In genomic region chr4:75687125-75687524, GRCh38 we compare ENCODE assay signal across 9 cellular contexts. TPM values are rescaled to one million over a fixed set of nuclear protein-coding genes. Genes with fewer than 3 reads are reported as not detected.
DNase-seq lines count a peak whose midpoint lies in the region; ATAC-seq, FAIRE-seq and TF ChIP-seq lines count a peak whose summit lies in the region.
"Not testable (repeated sequence)": the region's sequence is repeated elsewhere in the genome, so short reads cannot be mapped to it uniquely, and the experiment has no call there.
"Had no signal": no experiment of that assay in that cellular context is flagged by ENCODE, and none has a peak within 500 bp of the region (broad histone marks: within the 10 kb centered on the region; RNA-seq: fewer than 3 reads in every experiment).

No MANE protein-coding gene starts in this region.

- CTCF ChIA-PET in CD8-positive, alpha-beta memory T cell (lab: Charles Lee); K562 (lab: Yijun Ruan, JAX; ENCODE audit: low intra/inter-chr PET ratio); naive thymus-derived CD4-positive, alpha-beta T cell (lab: Charles Lee): not testable (repeated sequence)

- BruUV-seq in K562 (replicated peaks; lab: Mats Ljungman, UMichigan), result not testable (repeated sequence)

- not testable (repeated sequence) for H3K27me3 Mint-ChIP-seq in CD8-positive, alpha-beta memory T cell; T-helper 17 cell; activated naive CD4-positive, alpha-beta T cell treated with anti-CD3 and anti-CD28 coated beads, Interleukin-2, amount 50 U/mL, for 24 hours; naive thymus-derived CD4-positive, alpha-beta T cell

- not testable (repeated sequence) for H3K27ac ChIP-seq in BLaER1; CD8-positive, alpha-beta memory T cell (ENCODE audit: low read depth, low read length); K562 (ENCODE audit: extremely low read depth, low read depth, low read length); naive thymus-derived CD4-positive, alpha-beta T cell (ENCODE audit: low read depth, low read length)
- H3K27ac ChIP-seq in gastrocnemius medialis, result peak overlapping the region; percentile 84 to 91 (median 88)

- H3K27me3 ChIP-seq in BLaER1; CD8-positive, alpha-beta memory T cell (ENCODE audit: insufficient read depth, low read length, poor library complexity, severe bottlenecking); K562 (ENCODE audit: control insufficient read depth in 2 of 2, insufficient read depth in 2 of 2, low read length in 2 of 2); naive thymus-derived CD4-positive, alpha-beta T cell (ENCODE audit: control insufficient read depth in 2 of 2, insufficient read depth in 2 of 2, low read length in 2 of 2); gastrocnemius medialis: not testable (repeated sequence)

- WGBS in K562 (ENCODE audit: insufficient coverage, low coverage, missing lambda C conversion rate), result 92% methylated on average over 1 of the region's 1 CpG

- H3K4me1 Mint-ChIP-seq in CD8-positive, alpha-beta memory T cell, result peaks cover 32 to 44% (median 35%) of the 10 kb centered on the region in 3 donors
- peaks cover 17% of the 10 kb centered on the region for H3K4me1 Mint-ChIP-seq in T-helper 17 cell
- H3K4me1 Mint-ChIP-seq in activated naive CD4-positive, alpha-beta T cell treated with anti-CD3 and anti-CD28 coated beads, Interleukin-2, amount 50 U/mL, for 24 hours, result peaks cover 33% of the 10 kb centered on the region
- H3K4me1 Mint-ChIP-seq in naive thymus-derived CD4-positive, alpha-beta T cell, result peaks cover 10 to 42% (median 27%) of the 10 kb centered on the region in 7 donors

- not testable (repeated sequence) for H3K4me1 ChIP-seq in BLaER1; K562 (replicated peaks in 1 of 2; ENCODE audit: control insufficient read depth in 2 of 2, insufficient read depth in 2 of 2, low read length in 2 of 2)
- H3K4me1 ChIP-seq in CD8-positive, alpha-beta memory T cell (ENCODE audit: insufficient read depth, low read length), result peaks cover 24% of the 10 kb centered on the region
- peaks cover 18 to 24% of the 10 kb centered on the region in 2 donors for H3K4me1 ChIP-seq in naive thymus-derived CD4-positive, alpha-beta T cell (ENCODE audit: control insufficient read depth in 2 of 2, insufficient read depth in 2 of 2, low read length in 2 of 2)
- H3K4me1 ChIP-seq in gastrocnemius medialis, result peaks cover 37 to 43% of the 10 kb centered on the region in 2 donors

- H3K79me2 ChIP-seq in K562 (ENCODE audit: control insufficient read depth, insufficient read depth, low read length), result not testable (repeated sequence)

- in situ Hi-C loops in K562 (cut with MboI), result not testable (repeated sequence)
- in situ Hi-C loops in gastrocnemius medialis (cut with MboI; ENCODE audit: low sequenced_read_pairs in 4 of 4), result loop anchor here in 1 of 4 donors (5.0 kb wide), 1 partner anchor 35 kb away; the partner anchor contains the start of gene USO1

- TF ChIP-seq POLR2A in K562 (conservative IDR thresholded peaks at IDR 0.05); gastrocnemius medialis (IDR thresholded peaks at IDR 0.05): not testable (repeated sequence)

- H3K4me3 ChIP-seq in BLaER1; CD8-positive, alpha-beta memory T cell (ENCODE audit: low read length); K562; naive thymus-derived CD4-positive, alpha-beta T cell (ENCODE audit: low read length); gastrocnemius medialis: not testable (repeated sequence)

- H3K9me1 ChIP-seq in K562 (ENCODE audit: control insufficient read depth, insufficient read depth, low read length), result not testable (repeated sequence)

- H4K20me1 ChIP-seq in BLaER1; K562 (replicated peaks; ENCODE audit: control insufficient read depth, insufficient read depth, low read length): not testable (repeated sequence)

- peaks cover 19% of the 10 kb centered on the region for H3K9me3 ChIP-seq in BLaER1
- H3K9me3 ChIP-seq in CD8-positive, alpha-beta memory T cell (ENCODE audit: low read length); T-helper 17 cell (ENCODE audit: control insufficient read depth, low read length, poor library complexity, severe bottlenecking); K562 (replicated peaks; ENCODE audit: control insufficient read depth, insufficient read depth, low read depth, low read length); naive thymus-derived CD4-positive, alpha-beta T cell (ENCODE audit: control insufficient read depth in 2 of 3, low read length in 3 of 3); gastrocnemius medialis: not testable (repeated sequence)

- H3K4me3 Mint-ChIP-seq in CD8-positive, alpha-beta memory T cell, result peak overlapping the region in 4 of 7 donors; percentile 4 to 62 (median 33)
- H3K4me3 Mint-ChIP-seq in T-helper 17 cell; naive thymus-derived CD4-positive, alpha-beta T cell: not testable (repeated sequence)
- H3K4me3 Mint-ChIP-seq in activated naive CD4-positive, alpha-beta T cell treated with anti-CD3 and anti-CD28 coated beads, Interleukin-2, amount 50 U/mL, for 24 hours, result peak overlapping the region; percentile 15

- not testable (repeated sequence) for TF ChIP-seq EP300 in K562 (IDR thresholded peaks at IDR 0.05; ENCODE audit: low read length)

- not testable (repeated sequence) for ATAC-seq in T-helper 17 cell; K562; naive thymus-derived CD4-positive, alpha-beta T cell; gastrocnemius medialis

- H3K4me2 ChIP-seq in BLaER1, result peak overlapping the region; percentile 12; the same call in 1 of the 2 replicates
- H3K4me2 ChIP-seq in K562 (ENCODE audit: insufficient read depth, low read length), result not testable (repeated sequence)

- TF ChIP-seq RAD21 in K562 (CRISPR knock-in tag; conservative IDR thresholded peaks at IDR 0.05 in 1 of 2, IDR thresholded peaks at IDR 0.05 in 1 of 2), result not testable (repeated sequence)

- DNase-seq in CD8-positive, alpha-beta memory T cell; T-helper 17 cell; K562 (ENCODE audit: extremely low read depth in 1 of 4, low spot score in 3 of 4); naive thymus-derived CD4-positive, alpha-beta T cell; gastrocnemius medialis: not testable (repeated sequence)

- POLR2A ChIA-PET in CD8-positive, alpha-beta memory T cell (lab: Charles Lee), result interaction anchor here (0.6 to 1.0 kb wide), 3 partner anchors 10 to 168 kb away, joined by 3 to 4 read pairs (median 3); partner anchors contain the start of gene USO1
- POLR2A ChIA-PET in K562 (lab: Yijun Ruan, JAX), result not testable (repeated sequence)
- POLR2A ChIA-PET in naive thymus-derived CD4-positive, alpha-beta T cell (lab: Charles Lee), result interaction anchor here (0.5 to 1.2 kb wide), 4 partner anchors 8 to 39 kb away, joined by 3 to 5 read pairs (median 4); partner anchors contain the start of gene G3BP2

- intact Hi-C loops in K562 (cut with micrococcal nuclease); naive thymus-derived CD4-positive, alpha-beta T cell (cut with micrococcal nuclease); gastrocnemius medialis (cut with DNase I; ENCODE audit: low total_unique reads): not testable (repeated sequence)

- H3K9me3 Mint-ChIP-seq in CD8-positive, alpha-beta memory T cell; activated naive CD4-positive, alpha-beta T cell treated with anti-CD3 and anti-CD28 coated beads, Interleukin-2, amount 50 U/mL, for 24 hours; naive thymus-derived CD4-positive, alpha-beta T cell: not testable (repeated sequence)

- not testable (repeated sequence) for FAIRE-seq in K562 (lab: Jason Lieb, UNC)

- not testable (repeated sequence) for H3K36me3 Mint-ChIP-seq in CD8-positive, alpha-beta memory T cell; T-helper 17 cell (ENCODE audit: low read depth); activated naive CD4-positive, alpha-beta T cell treated with anti-CD3 and anti-CD28 coated beads, Interleukin-2, amount 50 U/mL, for 24 hours
- H3K36me3 Mint-ChIP-seq in naive thymus-derived CD4-positive, alpha-beta T cell, result peaks cover 0 to 19% (median 0%) of the 10 kb centered on the region in 5 donors

- not testable (repeated sequence) for H3K9ac ChIP-seq in BLaER1; K562 (ENCODE audit: insufficient read depth in 1 of 2, low read depth in 2 of 2, low read length in 2 of 2)

- H3K36me3 ChIP-seq in BLaER1, result peaks cover 42% of the 10 kb centered on the region
- H3K36me3 ChIP-seq in CD8-positive, alpha-beta memory T cell (ENCODE audit: insufficient read depth, low read length); K562 (ENCODE audit: control insufficient read depth, insufficient read depth, low read length); naive thymus-derived CD4-positive, alpha-beta T cell (ENCODE audit: control insufficient read depth in 2 of 3, insufficient read depth in 3 of 3, low read length in 3 of 3); gastrocnemius medialis: not testable (repeated sequence)

- H2AFZ ChIP-seq in K562 (ENCODE audit: low read depth, low read length), result not testable (repeated sequence)

- TF ChIP-seq CTCF in K562 (IDR thresholded peaks at IDR 0.05 in 2 of 3, conservative IDR thresholded peaks at IDR 0.05 in 1 of 3; ENCODE audit: insufficient read depth in 2 of 3, low read depth in 1 of 3, low read length in 3 of 3); gastrocnemius medialis (IDR thresholded peaks at IDR 0.05 in 4 of 5, conservative IDR thresholded peaks at IDR 0.05 in 1 of 5): not testable (repeated sequence)

- H3K27ac Mint-ChIP-seq in CD8-positive, alpha-beta memory T cell, result peak overlapping the region in 7 of 8 donors; percentile 15 to 95 (median 86)
- peak overlapping the region; percentile 67 for H3K27ac Mint-ChIP-seq in T-helper 17 cell
- H3K27ac Mint-ChIP-seq in activated naive CD4-positive, alpha-beta T cell treated with anti-CD3 and anti-CD28 coated beads, Interleukin-2, amount 50 U/mL, for 24 hours, result not testable (repeated sequence)
- H3K27ac Mint-ChIP-seq in naive thymus-derived CD4-positive, alpha-beta T cell, result peak overlapping the region in 5 of 9 donors; percentile 14 to 89 (median 67)

RNA-seq across cellular contexts. Expression of gene G3BP2, which starts 13.9 kb away (rescaled TPM):
- total RNA-seq in CD8-positive, alpha-beta memory T cell, result 100 to 1,000 TPM; 189 to 195 TPM
- 115 TPM for polyA plus RNA-seq in CD8-positive, alpha-beta memory T cell
- 100 to 1,000 TPM; 323 to 339 TPM for total RNA-seq in T-helper 17 cell
- total RNA-seq in K562 (2011; cell fraction: chromatin; rRNA removed; ENCODE audit: low replicate concordance), result 41.8 and 137 TPM in 2 replicates
- total RNA-seq in K562 (2011; cell fraction: nucleolus; rRNA removed), result 22.8 and 31.1 TPM in 2 replicates
- 47.7 and 75.6 TPM in 2 replicates for total RNA-seq in K562 (2011; cell fraction: nucleoplasm; rRNA removed)
- total RNA-seq in K562 (2014; rRNA removed), result 84.6 and 88.9 TPM in 2 replicates
- 138 and 159 TPM in 2 replicates for total RNA-seq in K562 (2014; rRNA removed; fragmentation: Illumina TruSeq; extraction: Trizol)
- 125 and 130 TPM in 2 replicates for total RNA-seq in K562 (2015; rRNA removed; fragmentation: Illumina TruSeq; extraction: Trizol)
- total RNA-seq in K562 (2021), result 143 and 160 TPM in 2 replicates
- 90.9 and 141 TPM in 2 replicates for polyA plus RNA-seq in K562 (2011; rRNA removed)
- polyA plus RNA-seq in K562 (2011; cell fraction: cytosol; rRNA removed), result 28.9 and 47.0 TPM in 2 replicates
- 23.0 and 34.6 TPM in 2 replicates for polyA plus RNA-seq in K562 (2011; cell fraction: nucleus; rRNA removed)
- polyA plus RNA-seq in K562 (2012), result 83.9 and 86.5 TPM in 2 replicates
- 143 and 222 TPM in 2 replicates for polyA plus RNA-seq in K562 (2014; fragmentation: Illumina TruSeq; extraction: Trizol)
- 10 to 100 TPM; 25.2 to 36.2 TPM for polyA plus RNA-seq in K562 (2014; fragmentation: Nextera tagmentation; extraction: Ambion mirVana)
- polyA plus RNA-seq in K562 (2014; rRNA removed), result 83.7 and 90.2 TPM in 2 replicates
- polyA minus RNA-seq in K562 (2011; rRNA and poly(A)+ RNA removed), result 194 and 199 TPM in 2 replicates
- polyA minus RNA-seq in K562 (2011; cell fraction: cytosol; rRNA and poly(A)+ RNA removed), result 44.7 and 78.4 TPM in 2 replicates
- 23.4 and 41.5 TPM in 2 replicates for polyA minus RNA-seq in K562 (2011; cell fraction: nucleus; rRNA and poly(A)+ RNA removed)
- total RNA-seq in naive thymus-derived CD4-positive, alpha-beta T cell, result 100 to 1,000 TPM; 161 to 299 (median 167) TPM
- 100 to 1,000 TPM; 115 TPM for polyA plus RNA-seq in naive thymus-derived CD4-positive, alpha-beta T cell
- total RNA-seq in gastrocnemius medialis, result 100 to 1,000 TPM; 123 to 226 (median 132) TPM

RNA-seq across cellular contexts. Expression of gene USO1, which starts 37.3 kb away (rescaled TPM):
- total RNA-seq in CD8-positive, alpha-beta memory T cell, result 10 to 100 TPM; 39.9 to 41.5 TPM
- polyA plus RNA-seq in CD8-positive, alpha-beta memory T cell, result 33.5 TPM
- total RNA-seq in T-helper 17 cell (10 to 100 TPM; 24.0 to 27.8 TPM), K562 (2014; rRNA removed) (48.5 and 54.0 TPM in 2 replicates), K562 (2014; rRNA removed; fragmentation: Illumina TruSeq; extraction: Trizol) (76.2 and 80.2 TPM in 2 replicates), K562 (2015; rRNA removed; fragmentation: Illumina TruSeq; extraction: Trizol) (68.7 and 72.8 TPM in 2 replicates), K562 (2021) (45.3 and 48.0 TPM in 2 replicates), gastrocnemius medialis (100 to 1,000 TPM; 213 to 328 (median 254) TPM)
- 22.0 and 88.8 TPM in 2 replicates for total RNA-seq in K562 (2011; cell fraction: chromatin; rRNA removed; ENCODE audit: low replicate concordance)
- 18.5 and 23.9 TPM in 2 replicates for total RNA-seq in K562 (2011; cell fraction: nucleolus; rRNA removed)
- total RNA-seq in K562 (2011; cell fraction: nucleoplasm; rRNA removed), result 33.2 and 59.6 TPM in 2 replicates
- polyA plus RNA-seq in K562 (2011; rRNA removed) (87.5 and 97.8 TPM in 2 replicates), K562 (2014; fragmentation: Illumina TruSeq; extraction: Trizol) (54.5 and 71.6 TPM in 2 replicates), K562 (2014; fragmentation: Nextera tagmentation; extraction: Ambion mirVana) (10 to 100 TPM; 19.3 to 22.1 TPM), K562 (2014; rRNA removed) (44.3 and 45.1 TPM in 2 replicates)
- polyA plus RNA-seq in K562 (2011; cell fraction: cytosol; rRNA removed), result 21.2 and 42.2 TPM in 2 replicates
- polyA plus RNA-seq in K562 (2011; cell fraction: nucleus; rRNA removed), result 15.9 and 30.8 TPM in 2 replicates
- polyA plus RNA-seq in K562 (2012), result 40.7 and 71.7 TPM in 2 replicates
- polyA minus RNA-seq in K562 (2011; rRNA and poly(A)+ RNA removed), result 69.8 and 96.2 TPM in 2 replicates
- polyA minus RNA-seq in K562 (2011; cell fraction: cytosol; rRNA and poly(A)+ RNA removed), result 32.1 and 32.4 TPM in 2 replicates
- 15.2 and 35.5 TPM in 2 replicates for polyA minus RNA-seq in K562 (2011; cell fraction: nucleus; rRNA and poly(A)+ RNA removed)
- total RNA-seq in naive thymus-derived CD4-positive, alpha-beta T cell, result 10 to 100 TPM; 17.8 to 54.8 (median 35.0) TPM
- 10 to 100 TPM; 23.8 to 27.4 TPM for polyA plus RNA-seq in naive thymus-derived CD4-positive, alpha-beta T cell

RNA-seq across cellular contexts. Expression of gene CDKL2, which starts 56.8 kb away (rescaled TPM):
- under 1 TPM; 0.27 to 0.37 TPM for total RNA-seq in CD8-positive, alpha-beta memory T cell
- polyA plus RNA-seq in CD8-positive, alpha-beta memory T cell, result 0.47 TPM
- total RNA-seq in T-helper 17 cell, result 1 to 10 TPM in 1 of 2 donors, under 1 TPM in 1; 0.67 to 1.3 TPM
- total RNA-seq in K562 (2011; cell fraction: chromatin; rRNA removed; ENCODE audit: low replicate concordance), result 0.62 and 1.2 TPM in 2 replicates
- 0.17 TPM in 1 of 2 replicates, not detected in the other for total RNA-seq in K562 (2011; cell fraction: nucleolus; rRNA removed)
- total RNA-seq in K562 (2011; cell fraction: nucleoplasm; rRNA removed), result 0.07 TPM in 1 of 2 replicates, not detected in the other
- not detected in 2 replicates for total RNA-seq in K562 (2014; rRNA removed)
- total RNA-seq in K562 (2014; rRNA removed; fragmentation: Illumina TruSeq; extraction: Trizol), result 0.06 TPM in 1 of 2 replicates, not detected in the other
- total RNA-seq in K562 (2015; rRNA removed; fragmentation: Illumina TruSeq; extraction: Trizol), result 0.04 TPM in 1 of 2 replicates, not detected in the other
- 0.16 TPM in 1 of 2 replicates, not detected in the other for total RNA-seq in K562 (2021)
- 0.05 TPM in 1 of 2 replicates, not detected in the other for polyA plus RNA-seq in K562 (2011; rRNA removed)
- 0.01 TPM in 1 of 2 replicates, not detected in the other for polyA plus RNA-seq in K562 (2011; cell fraction: cytosol; rRNA removed)
- polyA plus RNA-seq in K562 (2011; cell fraction: nucleus; rRNA removed), result not detected in 2 replicates
- 0.05 TPM in 1 of 2 replicates, not detected in the other for polyA plus RNA-seq in K562 (2012)
- polyA plus RNA-seq in K562 (2014; fragmentation: Illumina TruSeq; extraction: Trizol), result not detected in 2 replicates
- under 1 TPM in 1 of 2 experiments, not detected in 1; 0.01 TPM for polyA plus RNA-seq in K562 (2014; fragmentation: Nextera tagmentation; extraction: Ambion mirVana)
- 0.03 TPM in 1 of 2 replicates, not detected in the other for polyA plus RNA-seq in K562 (2014; rRNA removed)
- not detected in 2 replicates for polyA minus RNA-seq in K562 (2011; rRNA and poly(A)+ RNA removed)
- not detected in 2 replicates for polyA minus RNA-seq in K562 (2011; cell fraction: cytosol; rRNA and poly(A)+ RNA removed)
- not detected in 2 replicates for polyA minus RNA-seq in K562 (2011; cell fraction: nucleus; rRNA and poly(A)+ RNA removed)
- 1 to 10 TPM in 1 of 5 experiments, under 1 TPM in 4; 0.22 to 1.2 (median 0.34) TPM for total RNA-seq in naive thymus-derived CD4-positive, alpha-beta T cell
- polyA plus RNA-seq in naive thymus-derived CD4-positive, alpha-beta T cell, result under 1 TPM; 0.18 to 0.48 TPM
- total RNA-seq in gastrocnemius medialis, result not detected
- total RNA-seq: HT-29 had no signal
- polyA plus RNA-seq: IgD-negative memory B cell had no signal
